ENCODE assay signal across 8 cellular contexts in the genomic region with DNA sequence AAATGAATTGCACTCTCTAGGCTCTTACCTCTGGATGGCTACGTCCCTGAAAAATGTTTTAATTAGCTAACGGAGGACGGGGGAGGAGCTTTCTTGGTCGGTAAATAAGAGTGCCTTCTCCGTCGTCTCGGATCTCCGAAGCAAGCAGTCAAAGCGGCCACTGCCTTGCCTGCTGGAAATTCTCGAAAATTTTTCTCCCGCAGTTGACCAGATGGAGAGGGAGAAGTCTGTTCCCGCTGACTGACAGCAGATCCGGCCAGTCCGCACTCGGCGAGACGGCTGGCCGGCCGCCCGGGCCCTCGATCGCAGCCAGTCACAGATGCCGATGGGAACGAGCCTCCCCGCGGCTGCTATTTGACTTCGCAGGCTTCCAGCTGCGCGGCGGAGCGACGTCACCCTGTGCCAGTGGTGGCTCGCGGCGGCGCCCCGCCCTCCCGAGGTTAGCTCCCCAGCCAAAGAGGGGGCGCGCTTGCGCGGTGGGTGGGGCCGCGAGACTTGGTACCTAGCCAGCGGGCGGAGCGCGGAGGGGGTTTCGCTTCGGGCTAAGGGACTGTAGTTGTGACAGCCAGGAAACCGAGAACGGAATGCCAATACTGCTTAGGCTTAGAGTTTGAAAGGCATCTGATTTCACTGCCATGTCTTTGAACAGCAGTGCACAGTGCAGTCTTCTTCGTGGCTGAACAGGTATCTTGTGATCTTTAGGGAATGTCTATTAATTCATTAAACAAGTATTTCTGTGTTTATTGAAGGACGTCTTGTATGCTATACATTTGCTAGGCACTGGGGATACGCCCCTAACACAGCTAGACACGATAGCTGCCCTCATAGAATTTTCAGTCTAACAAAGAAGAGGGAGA. TPM values are rescaled to one million over a fixed set of nuclear protein-coding genes. Genes with fewer than 3 reads are reported as not detected.
DNase-seq lines count a peak whose midpoint lies in the region; ATAC-seq and TF ChIP-seq lines count a peak whose summit lies in the region.

A gene (minus strand): TSS at position 184 of the 857 bp plus-strand sequence. CDS start 5,978 bp downstream, outside the sequence.

- H3K4me3 ChIP-seq in RWPE2 (ENCODE audit: severe bottlenecking) = peak within 1 kb of the TSS; percentile 44
- peak within 1 kb of the TSS; percentile 88 for H3K4me3 ChIP-seq in fibroblast of mammary gland (ENCODE audit: control insufficient read depth, low read depth, low read length)

- H3K27ac Mint-ChIP-seq in activated T-helper 2 cell treated with anti-CD3 and anti-CD28 coated beads, Interferon-gamma antibody, Interleukin-2, Interleukin-4, amounts not matched to agents 10 μg/mL and 5 μg/mL and 100 μg/mL, durations not matched to agents 14 hours and 24 hours and 36 hours = peak within 1 kb of the TSS; percentile 100
- peak within 1 kb of the TSS; percentile 98 to 100 (median 99) for H3K27ac Mint-ChIP-seq in naive thymus-derived CD8-positive, alpha-beta T cell

- peaks cover 9% of the 10 kb centered on the region for H3K4me1 ChIP-seq in RWPE2 (ENCODE audit: insufficient read depth, poor library complexity, severe bottlenecking)

- no peaks in the 10 kb centered on the region for H3K27me3 Mint-ChIP-seq in activated T-helper 2 cell treated with anti-CD3 and anti-CD28 coated beads, Interferon-gamma antibody, Interleukin-2, Interleukin-4, amounts not matched to agents 10 μg/mL and 5 μg/mL and 100 μg/mL, durations not matched to agents 14 hours and 24 hours and 36 hours (ENCODE audit: low read depth)
- H3K27me3 Mint-ChIP-seq in naive thymus-derived CD8-positive, alpha-beta T cell = no peaks in the 10 kb centered on the region

- H3K4me3 Mint-ChIP-seq in activated T-helper 2 cell treated with anti-CD3 and anti-CD28 coated beads, Interferon-gamma antibody, Interleukin-2, Interleukin-4, amounts not matched to agents 10 μg/mL and 5 μg/mL and 100 μg/mL, durations not matched to agents 14 hours and 24 hours and 36 hours (ENCODE audit: low read depth) = peak within 1 kb of the TSS; percentile 99
- peak within 1 kb of the TSS; percentile 89 to 99 (median 98) for H3K4me3 Mint-ChIP-seq in naive thymus-derived CD8-positive, alpha-beta T cell

- H3K36me3 ChIP-seq in RWPE2 (ENCODE audit: low read depth) = no peaks in the 10 kb centered on the region

- ATAC-seq in RWPE2 (ENCODE audit: low read depth) = peak; percentile 90
- peak; percentile 84 to 85 for ATAC-seq in naive thymus-derived CD8-positive, alpha-beta T cell

- peaks cover 39% of the 10 kb centered on the region for H3K4me1 Mint-ChIP-seq in activated T-helper 2 cell treated with anti-CD3 and anti-CD28 coated beads, Interferon-gamma antibody, Interleukin-2, Interleukin-4, amounts not matched to agents 10 μg/mL and 5 μg/mL and 100 μg/mL, durations not matched to agents 14 hours and 24 hours and 36 hours (ENCODE audit: low read depth)
- H3K4me1 Mint-ChIP-seq in naive thymus-derived CD8-positive, alpha-beta T cell = peaks cover 20 to 57% (median 42%) of the 10 kb centered on the region in 4 donors

- no peaks in the 10 kb centered on the region for H3K27me3 ChIP-seq in RWPE2 (ENCODE audit: insufficient read depth, poor library complexity, severe bottlenecking)

- peaks cover 26% of the 10 kb centered on the region for H3K36me3 Mint-ChIP-seq in activated T-helper 2 cell treated with anti-CD3 and anti-CD28 coated beads, Interferon-gamma antibody, Interleukin-2, Interleukin-4, amounts not matched to agents 10 μg/mL and 5 μg/mL and 100 μg/mL, durations not matched to agents 14 hours and 24 hours and 36 hours (ENCODE audit: low read depth)
- peaks cover 0 to 3% (median 0%) of the 10 kb centered on the region in 3 donors for H3K36me3 Mint-ChIP-seq in naive thymus-derived CD8-positive, alpha-beta T cell

- POLR2A ChIA-PET in naive thymus-derived CD8-positive, alpha-beta T cell (lab: Charles Lee) = interaction anchor here (0.6 to 3.6 kb wide), 28 partner anchors 9 to 1350 kb away, joined by 3 to 40 read pairs (median 5); a partner anchor contains a TSS

- H3K9me3 Mint-ChIP-seq in activated T-helper 2 cell treated with anti-CD3 and anti-CD28 coated beads, Interferon-gamma antibody, Interleukin-2, Interleukin-4, amounts not matched to agents 10 μg/mL and 5 μg/mL and 100 μg/mL, durations not matched to agents 14 hours and 24 hours and 36 hours = no peaks in the 10 kb centered on the region
- no peaks in the 10 kb centered on the region for H3K9me3 Mint-ChIP-seq in naive thymus-derived CD8-positive, alpha-beta T cell

- no peak for TF ChIP-seq CTCF in RWPE2 (IDR thresholded peaks at IDR 0.05; ENCODE audit: poor library complexity, severe bottlenecking)
- no peak for TF ChIP-seq CTCF in fibroblast of mammary gland (conservative IDR thresholded peaks at IDR 0.05; ENCODE audit: control insufficient read depth, insufficient read depth, low read depth, low read length)

- no peaks in the 10 kb centered on the region for H3K9me3 ChIP-seq in RWPE2 (ENCODE audit: severe bottlenecking)

- intact Hi-C loops in activated T-helper 2 cell treated with anti-CD3 and anti-CD28 coated beads, Interferon-gamma antibody, Interleukin-2, Interleukin-4, amounts not matched to agents 10 μg/mL and 5 μg/mL and 100 μg/mL, durations not matched to agents 14 hours and 24 hours and 36 hours (cut with micrococcal nuclease) = loop anchor here (1.0 to 10.0 kb wide), 9 partner anchors 36 to 1347 kb away; a partner anchor contains a TSS

- peak within 1 kb of the TSS; percentile 89 for H3K27ac ChIP-seq in RWPE2 (ENCODE audit: poor library complexity, severe bottlenecking)

- DNase-seq in EL (peak; percentile 99), H4 (ENCODE audit: low spot score) (peak; percentile 98), LoVo (ENCODE audit: low spot score) (peak; percentile 99), RWPE2 (ENCODE audit: low spot score) (peak; percentile 99), fibroblast of mammary gland (ENCODE audit: low read depth) (peak; percentile 97)
- peak; percentile 99 for DNase-seq in activated T-helper 2 cell treated with anti-CD3 and anti-CD28 coated beads, Interferon-gamma antibody, Interleukin-2, Interleukin-4, amounts not matched to agents 10 μg/mL and 5 μg/mL and 100 μg/mL, durations not matched to agents 14 hours and 24 hours and 36 hours (ENCODE audit: low spot score)
- peak; percentile 98 to 100 (median 99) for DNase-seq in naive thymus-derived CD8-positive, alpha-beta T cell
- DNase-seq in stimulated activated naive CD4-positive, alpha-beta T cell (lab: John Stamatoyannopoulos, UW) = peak; percentile 98 to 99 (median 98)

RNA-seq across cellular contexts. Expression of the gene that starts here (rescaled TPM):
- 4.9 and 7.3 TPM in 2 replicates for total RNA-seq in H4 (2014; rRNA removed; shearing (Covaris generic))
- total RNA-seq in activated T-helper 2 cell treated with anti-CD3 and anti-CD28 coated beads, Interferon-gamma antibody, Interleukin-2, Interleukin-4, amounts not matched to agents 10 μg/mL and 5 μg/mL and 100 μg/mL, durations not matched to agents 14 hours and 24 hours and 36 hours = 38.5 and 39.9 TPM in 2 replicates
- total RNA-seq in naive thymus-derived CD8-positive, alpha-beta T cell = 10 to 100 TPM; 87.6 to 94.6 TPM
- 10 to 100 TPM; 64.7 to 85.3 (median 77.2) TPM for polyA plus RNA-seq in naive thymus-derived CD8-positive, alpha-beta T cell

Comparison
In these comparisons a context has a peak if more than half of its experiments do, and no peak if none do; other contexts are left out.
1. Peak in every context shown above with its lines: DNase-seq, ATAC-seq, H3K4me3 ChIP-seq and H3K27ac ChIP-seq.